1 cellular context compared by ENCODE assay signal in genomic region chr17:57890857-57891232, GRCh38.
TF ChIP-seq lines count a peak whose summit lies in the region.

No MANE protein-coding gene starts in this region.

TF ChIP-seq in H1, 55 proteins besides CTCF, POLR2A, EP300 and RAD21 (continued from another document):
- TF ChIP-seq, protein P1, sequence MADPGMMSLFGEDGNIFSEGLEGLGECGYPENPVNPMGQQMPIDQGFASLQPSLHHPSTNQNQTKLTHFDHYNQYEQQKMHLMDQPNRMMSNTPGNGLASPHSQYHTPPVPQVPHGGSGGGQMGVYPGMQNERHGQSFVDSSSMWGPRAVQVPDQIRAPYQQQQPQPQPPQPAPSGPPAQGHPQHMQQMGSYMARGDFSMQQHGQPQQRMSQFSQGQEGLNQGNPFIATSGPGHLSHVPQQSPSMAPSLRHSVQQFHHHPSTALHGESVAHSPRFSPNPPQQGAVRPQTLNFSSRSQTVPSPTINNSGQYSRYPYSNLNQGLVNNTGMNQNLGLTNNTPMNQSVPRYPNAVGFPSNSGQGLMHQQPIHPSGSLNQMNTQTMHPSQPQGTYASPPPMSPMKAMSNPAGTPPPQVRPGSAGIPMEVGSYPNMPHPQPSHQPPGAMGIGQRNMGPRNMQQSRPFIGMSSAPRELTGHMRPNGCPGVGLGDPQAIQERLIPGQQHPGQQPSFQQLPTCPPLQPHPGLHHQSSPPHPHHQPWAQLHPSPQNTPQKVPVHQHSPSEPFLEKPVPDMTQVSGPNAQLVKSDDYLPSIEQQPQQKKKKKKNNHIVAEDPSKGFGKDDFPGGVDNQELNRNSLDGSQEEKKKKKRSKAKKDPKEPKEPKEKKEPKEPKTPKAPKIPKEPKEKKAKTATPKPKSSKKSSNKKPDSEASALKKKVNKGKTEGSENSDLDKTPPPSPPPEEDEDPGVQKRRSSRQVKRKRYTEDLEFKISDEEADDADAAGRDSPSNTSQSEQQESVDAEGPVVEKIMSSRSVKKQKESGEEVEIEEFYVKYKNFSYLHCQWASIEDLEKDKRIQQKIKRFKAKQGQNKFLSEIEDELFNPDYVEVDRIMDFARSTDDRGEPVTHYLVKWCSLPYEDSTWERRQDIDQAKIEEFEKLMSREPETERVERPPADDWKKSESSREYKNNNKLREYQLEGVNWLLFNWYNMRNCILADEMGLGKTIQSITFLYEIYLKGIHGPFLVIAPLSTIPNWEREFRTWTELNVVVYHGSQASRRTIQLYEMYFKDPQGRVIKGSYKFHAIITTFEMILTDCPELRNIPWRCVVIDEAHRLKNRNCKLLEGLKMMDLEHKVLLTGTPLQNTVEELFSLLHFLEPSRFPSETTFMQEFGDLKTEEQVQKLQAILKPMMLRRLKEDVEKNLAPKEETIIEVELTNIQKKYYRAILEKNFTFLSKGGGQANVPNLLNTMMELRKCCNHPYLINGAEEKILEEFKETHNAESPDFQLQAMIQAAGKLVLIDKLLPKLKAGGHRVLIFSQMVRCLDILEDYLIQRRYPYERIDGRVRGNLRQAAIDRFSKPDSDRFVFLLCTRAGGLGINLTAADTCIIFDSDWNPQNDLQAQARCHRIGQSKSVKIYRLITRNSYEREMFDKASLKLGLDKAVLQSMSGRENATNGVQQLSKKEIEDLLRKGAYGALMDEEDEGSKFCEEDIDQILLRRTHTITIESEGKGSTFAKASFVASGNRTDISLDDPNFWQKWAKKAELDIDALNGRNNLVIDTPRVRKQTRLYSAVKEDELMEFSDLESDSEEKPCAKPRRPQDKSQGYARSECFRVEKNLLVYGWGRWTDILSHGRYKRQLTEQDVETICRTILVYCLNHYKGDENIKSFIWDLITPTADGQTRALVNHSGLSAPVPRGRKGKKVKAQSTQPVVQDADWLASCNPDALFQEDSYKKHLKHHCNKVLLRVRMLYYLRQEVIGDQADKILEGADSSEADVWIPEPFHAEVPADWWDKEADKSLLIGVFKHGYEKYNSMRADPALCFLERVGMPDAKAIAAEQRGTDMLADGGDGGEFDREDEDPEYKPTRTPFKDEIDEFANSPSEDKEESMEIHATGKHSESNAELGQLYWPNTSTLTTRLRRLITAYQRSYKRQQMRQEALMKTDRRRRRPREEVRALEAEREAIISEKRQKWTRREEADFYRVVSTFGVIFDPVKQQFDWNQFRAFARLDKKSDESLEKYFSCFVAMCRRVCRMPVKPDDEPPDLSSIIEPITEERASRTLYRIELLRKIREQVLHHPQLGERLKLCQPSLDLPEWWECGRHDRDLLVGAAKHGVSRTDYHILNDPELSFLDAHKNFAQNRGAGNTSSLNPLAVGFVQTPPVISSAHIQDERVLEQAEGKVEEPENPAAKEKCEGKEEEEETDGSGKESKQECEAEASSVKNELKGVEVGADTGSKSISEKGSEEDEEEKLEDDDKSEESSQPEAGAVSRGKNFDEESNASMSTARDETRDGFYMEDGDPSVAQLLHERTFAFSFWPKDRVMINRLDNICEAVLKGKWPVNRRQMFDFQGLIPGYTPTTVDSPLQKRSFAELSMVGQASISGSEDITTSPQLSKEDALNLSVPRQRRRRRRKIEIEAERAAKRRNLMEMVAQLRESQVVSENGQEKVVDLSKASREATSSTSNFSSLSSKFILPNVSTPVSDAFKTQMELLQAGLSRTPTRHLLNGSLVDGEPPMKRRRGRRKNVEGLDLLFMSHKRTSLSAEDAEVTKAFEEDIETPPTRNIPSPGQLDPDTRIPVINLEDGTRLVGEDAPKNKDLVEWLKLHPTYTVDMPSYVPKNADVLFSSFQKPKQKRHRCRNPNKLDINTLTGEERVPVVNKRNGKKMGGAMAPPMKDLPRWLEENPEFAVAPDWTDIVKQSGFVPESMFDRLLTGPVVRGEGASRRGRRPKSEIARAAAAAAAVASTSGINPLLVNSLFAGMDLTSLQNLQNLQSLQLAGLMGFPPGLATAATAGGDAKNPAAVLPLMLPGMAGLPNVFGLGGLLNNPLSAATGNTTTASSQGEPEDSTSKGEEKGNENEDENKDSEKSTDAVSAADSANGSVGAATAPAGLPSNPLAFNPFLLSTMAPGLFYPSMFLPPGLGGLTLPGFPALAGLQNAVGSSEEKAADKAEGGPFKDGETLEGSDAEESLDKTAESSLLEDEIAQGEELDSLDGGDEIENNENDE (IDR thresholded peaks at IDR 0.05; ENCODE audit: insufficient replicate concordance, low read length): no peak
- no peak for TF ChIP-seq HDAC6 (IDR thresholded peaks at IDR 0.05; ENCODE audit: low read depth, low read length)
- TF ChIP-seq TBP (IDR thresholded peaks at IDR 0.05; ENCODE audit: low read depth, low read length): no peak
- no peak for TF ChIP-seq SP1 (IDR thresholded peaks at IDR 0.05; ENCODE audit: low read depth, low read length)
- TF ChIP-seq, protein P2, sequence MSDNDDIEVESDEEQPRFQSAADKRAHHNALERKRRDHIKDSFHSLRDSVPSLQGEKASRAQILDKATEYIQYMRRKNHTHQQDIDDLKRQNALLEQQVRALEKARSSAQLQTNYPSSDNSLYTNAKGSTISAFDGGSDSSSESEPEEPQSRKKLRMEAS (IDR thresholded peaks at IDR 0.05): no peak
- no peak for TF ChIP-seq GTF2F1 (IDR thresholded peaks at IDR 0.05; ENCODE audit: borderline replicate concordance, low read depth, low read length)
- no peak for TF ChIP-seq EGR1 (IDR thresholded peaks at IDR 0.05; ENCODE audit: borderline replicate concordance, low read depth, low read length)
- TF ChIP-seq SP2 (IDR thresholded peaks at IDR 0.05; ENCODE audit: low read length): no peak
- no peak for TF ChIP-seq GABPA (IDR thresholded peaks at IDR 0.05; ENCODE audit: borderline replicate concordance, insufficient read depth, low read length)
- no peak for TF ChIP-seq TAF1 (IDR thresholded peaks at IDR 0.05; ENCODE audit: low read depth, low read length)
- TF ChIP-seq JUND (IDR thresholded peaks at IDR 0.05; ENCODE audit: low read length): no peak
- TF ChIP-seq POU5F1 (IDR thresholded peaks at IDR 0.05; ENCODE audit: low read depth, low read length): no peak
- no peak for TF ChIP-seq E2F6 (IDR thresholded peaks at IDR 0.05)
- no peak for TF ChIP-seq BRCA1 (IDR thresholded peaks at IDR 0.05; ENCODE audit: low read depth, low read length)
- no peak for TF ChIP-seq FOSL1 (IDR thresholded peaks at IDR 0.05; ENCODE audit: insufficient read depth, low read depth, low read length)
